22 cellular contexts compared by ENCODE assay signal in the genomic region with DNA sequence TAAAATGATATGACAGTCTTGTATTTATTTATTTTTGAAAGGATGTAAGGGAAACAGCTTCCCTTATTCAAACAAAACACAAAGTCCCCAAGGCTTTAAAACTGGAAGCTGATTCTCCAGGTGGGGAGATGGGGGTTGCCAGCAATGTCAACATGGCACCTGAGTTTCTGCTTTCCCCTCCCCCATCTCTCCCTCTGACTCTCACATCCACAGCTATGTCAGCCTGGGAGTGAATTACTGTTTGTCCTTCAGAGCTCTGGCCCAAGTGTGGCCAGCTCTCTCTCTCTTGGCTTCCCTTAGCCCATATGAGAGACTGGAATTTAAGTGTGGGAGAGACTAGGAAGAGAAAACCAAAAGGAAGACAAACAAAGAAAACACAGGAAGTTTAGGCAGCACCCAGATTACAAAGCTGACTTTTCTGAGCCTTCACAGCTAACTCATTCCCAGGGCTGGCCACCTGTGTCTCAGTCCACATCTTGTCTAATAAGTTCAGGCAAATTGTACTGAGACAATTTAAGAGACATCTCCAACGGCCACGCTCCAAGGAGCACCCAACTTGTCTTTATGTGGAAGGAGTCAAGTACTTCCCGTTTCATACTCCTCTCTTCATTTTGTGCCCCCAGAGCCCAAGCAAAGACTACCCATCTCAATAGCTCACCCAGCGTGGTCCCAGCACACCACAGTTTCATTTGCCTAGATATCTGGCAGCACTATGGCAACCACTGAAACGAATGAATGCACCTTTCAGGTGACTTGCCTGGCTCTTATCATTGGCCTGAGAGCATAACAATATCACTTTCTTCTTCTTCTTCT.
DNase-seq lines count a peak whose midpoint lies in the region; TF ChIP-seq lines count a peak whose summit lies in the region.
"Had no signal": no experiment of that assay in that cellular context is flagged by ENCODE, and none has a peak within 500 bp of the region (broad histone marks: within the 10 kb centered on the region; RNA-seq: fewer than 3 reads in every experiment).

No MANE protein-coding gene starts in this region.

- peaks cover 0 to 8% (median 0%) of the 10 kb centered on the region in 11 experiments; a peak in 2 of 22 replicates for H3K9me3 ChIP-seq in BLaER1 treated with 17β-estradiol and CSF1 and Interleukin-3, amounts not matched to agents 10 nM and 100 nM (replicated peaks in 1 of 11)
- H3K9me3 ChIP-seq: ascending aorta, heart right ventricle, prostate gland, suprapubic skin, uterus had no signal

- H3K36me3 ChIP-seq in BLaER1 treated with 17β-estradiol and CSF1 and Interleukin-3, amounts not matched to agents 10 nM and 100 nM = no peaks in the 10 kb centered on the region
- H3K36me3 ChIP-seq: ascending aorta, heart right ventricle, prostate gland, suprapubic skin, uterus had no signal

- in situ Hi-C loops in KBM-7 (cut with MboI; ENCODE audit: low pct_unique_long_range_greater_than_20kb, low sequenced_read_pairs) = no loop called here

- H4K20me1 ChIP-seq in BLaER1 treated with 17β-estradiol and CSF1 and Interleukin-3, amounts not matched to agents 10 nM and 100 nM = no peaks in the 10 kb centered on the region

- DNase-seq in DMS53 treated with DMSO at 0.1 percent for 48 hours (lab: John Stamatoyannopoulos, UW; ENCODE audit: unreplicated experiment) = peak; percentile 63
- peak; percentile 58 for DNase-seq in NCI-H510A treated with DMSO at 0.1 percent for 48 hours (lab: John Stamatoyannopoulos, UW)
- peak; percentile 1 for DNase-seq in kidney glomerular epithelial cell (lab: John Stamatoyannopoulos, UW)
- DNase-seq in progenitor cell of endocrine pancreas (ENCODE audit: low spot score, unreplicated experiment) = no peak
- no peak for DNase-seq in KBM-7
- no peak for DNase-seq in MCF 10A (ENCODE audit: unreplicated experiment)
- DNase-seq: activated CD4-positive, alpha-beta T cell treated with anti-CD3 and anti-CD28 coated beads for 48 hours; activated CD8-positive, alpha-beta memory T cell treated with anti-CD3 and anti-CD28 coated beads, Interleukin-2, amount 10 ng/mL, durations not matched to agents 7 days and 5 days; CD8-positive, alpha-beta memory T cell; GOT3; heart right ventricle; NCI-H345; T-helper 17 cell; uterus had no signal

- CTCF ChIA-PET in MCF 10A (lab: Yijun Ruan, JAX) = interaction anchor here (0.6 kb wide), 1 partner anchor 76 kb away, joined by 3 read pairs; no protein-coding TSS in a partner anchor

- no peak overlapping the region for H3K4me3 ChIP-seq in BLaER1 treated with 17β-estradiol and CSF1 and Interleukin-3, amounts not matched to agents 10 nM and 100 nM
- H3K4me3 ChIP-seq: ascending aorta, heart right ventricle, prostate gland, suprapubic skin, uterus had no signal

- peaks cover 6% of the 10 kb centered on the region for H3K27me3 Mint-ChIP-seq in progenitor cell of endocrine pancreas
- H3K27me3 Mint-ChIP-seq in MCF 10A (ENCODE audit: insufficient read depth, unreplicated experiment) = no peaks in the 10 kb centered on the region
- H3K27me3 Mint-ChIP-seq: activated CD8-positive, alpha-beta memory T cell treated with anti-CD3 and anti-CD28 coated beads, Interleukin-2, amount 10 ng/mL, durations not matched to agents 7 days and 5 days; activated naive CD4-positive, alpha-beta T cell treated with anti-CD3 and anti-CD28 coated beads, Interleukin-2, amount 50 U/mL, for 24 hours; central memory CD8-positive, alpha-beta T cell; natural killer cell treated with Interleukin-12 subunit alpha and Interleukin-12 subunit beta and Interleukin-15 and Interleukin-18, amount 100 ng/mL, for 72 hours; T-helper 17 cell had no signal

- no TSS peak for BruUV-seq in MCF 10A (replicated peaks; lab: Mats Ljungman, UMichigan)

- no peak overlapping the region for H3K27ac Mint-ChIP-seq in progenitor cell of endocrine pancreas
- H3K27ac Mint-ChIP-seq in MCF 10A (ENCODE audit: low read depth, unreplicated experiment) = no peak overlapping the region
- H3K27ac Mint-ChIP-seq: activated CD8-positive, alpha-beta memory T cell treated with anti-CD3 and anti-CD28 coated beads, Interleukin-2, amount 10 ng/mL, durations not matched to agents 7 days and 5 days; activated naive CD4-positive, alpha-beta T cell treated with anti-CD3 and anti-CD28 coated beads, Interleukin-2, amount 50 U/mL, for 24 hours; natural killer cell treated with Interleukin-12 subunit alpha and Interleukin-12 subunit beta and Interleukin-15 and Interleukin-18, amount 100 ng/mL, for 72 hours; stimulated activated effector memory CD8-positive, alpha-beta T cell treated with anti-CD3 and anti-CD28 coated beads, Interleukin-12 subunit alpha, Interleukin-12 subunit beta, amount 100 ng/mL, for 72 hours; T-helper 17 cell had no signal

- POLR2A ChIA-PET in MCF 10A (lab: Yijun Ruan, JAX) = no interaction called here

- peaks cover 0 to 12% (median 5%) of the 10 kb centered on the region in 10 experiments; a peak in 6 of 20 replicates for H3K4me1 ChIP-seq in BLaER1 treated with 17β-estradiol and CSF1 and Interleukin-3, amounts not matched to agents 10 nM and 100 nM
- H3K4me1 ChIP-seq: ascending aorta, suprapubic skin, uterus had no signal

- H3K9ac ChIP-seq in BLaER1 treated with 17β-estradiol and CSF1 and Interleukin-3, amounts not matched to agents 10 nM and 100 nM = no peak overlapping the region

- H3K27me3 ChIP-seq in BLaER1 treated with 17β-estradiol and CSF1 and Interleukin-3, amounts not matched to agents 10 nM and 100 nM = no peaks in the 10 kb centered on the region
- H3K27me3 ChIP-seq: ascending aorta, uterus had no signal

- intact Hi-C loops in MCF 10A (cut with micrococcal nuclease) = no loop called here

- H3K36me3 Mint-ChIP-seq in progenitor cell of endocrine pancreas (ENCODE audit: insufficient read depth) (no peaks in the 10 kb centered on the region), MCF 10A (ENCODE audit: insufficient read depth, unreplicated experiment) (no peaks in the 10 kb centered on the region)
- H3K36me3 Mint-ChIP-seq: activated CD8-positive, alpha-beta memory T cell treated with anti-CD3 and anti-CD28 coated beads, Interleukin-2, amount 10 ng/mL, durations not matched to agents 7 days and 5 days; activated naive CD4-positive, alpha-beta T cell treated with anti-CD3 and anti-CD28 coated beads, Interleukin-2, amount 50 U/mL, for 24 hours; CD8-positive, alpha-beta memory T cell; natural killer cell treated with Interleukin-12 subunit alpha and Interleukin-12 subunit beta and Interleukin-15 and Interleukin-18, amount 100 ng/mL, for 72 hours; stimulated activated effector memory CD8-positive, alpha-beta T cell treated with anti-CD3 and anti-CD28 coated beads, Interleukin-12 subunit alpha, Interleukin-12 subunit beta, amount 100 ng/mL, for 72 hours had no signal

- H3K4me1 Mint-ChIP-seq in progenitor cell of endocrine pancreas (ENCODE audit: low read depth) (peaks cover 4% of the 10 kb centered on the region), MCF 10A (ENCODE audit: insufficient read depth, unreplicated experiment) (peaks cover 7% of the 10 kb centered on the region)
- H3K4me1 Mint-ChIP-seq: activated CD8-positive, alpha-beta memory T cell treated with anti-CD3 and anti-CD28 coated beads, Interleukin-2, amount 10 ng/mL, durations not matched to agents 7 days and 5 days; activated naive CD4-positive, alpha-beta T cell treated with anti-CD3 and anti-CD28 coated beads, Interleukin-2, amount 50 U/mL, for 24 hours; CD8-positive, alpha-beta memory T cell; central memory CD8-positive, alpha-beta T cell; stimulated activated effector memory CD8-positive, alpha-beta T cell treated with anti-CD3 and anti-CD28 coated beads, Interleukin-12 subunit alpha, Interleukin-12 subunit beta, amount 100 ng/mL, for 72 hours; T-helper 17 cell had no signal

- H3K4me3 Mint-ChIP-seq in progenitor cell of endocrine pancreas (ENCODE audit: low read depth) (no peak overlapping the region), MCF 10A (ENCODE audit: unreplicated experiment) (no peak overlapping the region)
- H3K4me3 Mint-ChIP-seq: activated CD8-positive, alpha-beta memory T cell treated with anti-CD3 and anti-CD28 coated beads, Interleukin-2, amount 10 ng/mL, durations not matched to agents 7 days and 5 days; activated naive CD4-positive, alpha-beta T cell treated with anti-CD3 and anti-CD28 coated beads, Interleukin-2, amount 50 U/mL, for 24 hours; CD8-positive, alpha-beta memory T cell; central memory CD8-positive, alpha-beta T cell; natural killer cell treated with Interleukin-12 subunit alpha and Interleukin-12 subunit beta and Interleukin-15 and Interleukin-18, amount 100 ng/mL, for 72 hours; stimulated activated effector memory CD8-positive, alpha-beta T cell treated with anti-CD3 and anti-CD28 coated beads, Interleukin-12 subunit alpha, Interleukin-12 subunit beta, amount 100 ng/mL, for 72 hours; T-helper 17 cell had no signal

- H3K4me2 ChIP-seq in BLaER1 treated with 17β-estradiol and CSF1 and Interleukin-3, amounts not matched to agents 10 nM and 100 nM = peak overlapping the region in 7 of 11 experiments; percentile 4 to 24 (median 19); a peak in 7 of 22 replicates

- TF ChIP-seq CTCF in progenitor cell of endocrine pancreas (IDR thresholded peaks at IDR 0.05; ENCODE audit: unreplicated experiment) = no peak
- no peak for TF ChIP-seq CTCF in MCF 10A (IDR thresholded peaks at IDR 0.05; ENCODE audit: unreplicated experiment)

- H3K27ac ChIP-seq in BLaER1 treated with 17β-estradiol and CSF1 and Interleukin-3, amounts not matched to agents 10 nM and 100 nM = no peak overlapping the region
- H3K27ac ChIP-seq: ascending aorta, prostate gland, suprapubic skin, uterus had no signal

- H3K9me3 Mint-ChIP-seq in progenitor cell of endocrine pancreas (ENCODE audit: low read depth) = no peaks in the 10 kb centered on the region
- H3K9me3 Mint-ChIP-seq in MCF 10A (ENCODE audit: unreplicated experiment) = no peaks in the 10 kb centered on the region
- H3K9me3 Mint-ChIP-seq: activated naive CD4-positive, alpha-beta T cell treated with anti-CD3 and anti-CD28 coated beads, Interleukin-2, amount 50 U/mL, for 24 hours; natural killer cell treated with Interleukin-12 subunit alpha and Interleukin-12 subunit beta and Interleukin-15 and Interleukin-18, amount 100 ng/mL, for 72 hours; stimulated activated effector memory CD8-positive, alpha-beta T cell treated with anti-CD3 and anti-CD28 coated beads, Interleukin-12 subunit alpha, Interleukin-12 subunit beta, amount 100 ng/mL, for 72 hours had no signal

Comparison
In these comparisons a context has a peak if more than half of its experiments do, and no peak if none do; other contexts are left out.
1. DNase-seq: peak in DMS53 treated with DMSO at 0.1 percent for 48 hours (single experiment), NCI-H510A treated with DMSO at 0.1 percent for 48 hours (single experiment) and kidney glomerular epithelial cell (single experiment); none in progenitor cell of endocrine pancreas (single experiment), KBM-7 (single experiment) and MCF 10A (single experiment).